In the genomic region with DNA sequence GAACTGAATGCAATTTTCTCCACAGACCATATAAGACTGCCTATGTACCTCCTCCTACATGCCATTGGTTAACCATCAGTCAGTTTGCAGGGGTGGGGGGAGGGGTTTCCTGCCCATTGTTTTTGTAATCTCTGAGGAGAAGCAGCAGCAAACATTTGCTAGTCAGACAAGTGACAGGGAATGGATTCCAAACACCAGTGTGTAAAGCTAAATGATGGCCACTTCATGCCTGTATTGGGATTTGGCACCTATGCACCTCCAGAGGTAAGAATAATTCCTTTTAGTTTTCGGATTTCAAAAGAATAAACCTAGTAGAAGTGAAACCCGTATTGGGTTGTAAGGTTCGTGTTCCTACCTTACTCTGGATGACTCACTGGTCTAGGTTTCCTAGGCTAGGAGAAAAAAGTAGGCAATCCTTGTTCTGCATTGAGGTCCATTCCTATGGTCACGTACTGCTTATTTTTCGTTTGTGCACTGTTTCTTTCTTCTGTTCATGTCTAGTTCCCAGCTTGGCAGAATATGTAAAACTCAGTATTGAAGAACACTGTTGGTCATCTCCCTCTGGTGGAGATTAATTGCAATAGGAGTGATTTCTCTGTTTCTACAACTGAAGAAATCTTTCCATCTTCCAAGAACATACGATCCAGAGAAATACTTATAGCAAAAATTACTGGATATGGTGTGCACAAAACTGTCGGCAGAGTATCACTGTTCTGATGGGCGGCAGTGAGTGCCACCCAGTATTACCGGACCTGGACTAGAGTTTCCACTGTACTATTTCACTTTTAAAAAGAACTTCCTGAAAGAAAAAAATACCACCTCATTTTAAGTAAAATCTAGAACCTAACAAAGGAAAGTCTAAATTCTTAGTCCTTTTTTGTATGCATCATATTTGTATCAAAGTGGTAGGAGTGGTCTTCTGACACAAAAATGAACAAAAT, we compare ENCODE assay signal across 8 cellular contexts. TPM values are rescaled to one million over a fixed set of nuclear protein-coding genes. Genes with fewer than 3 reads are reported as not detected.
A peak's percentile ranks its signal among the peaks of the same experiment; 100 is the strongest.
DNase-seq lines count a peak whose midpoint lies in the region; ATAC-seq lines count a peak whose summit lies in the region.

A gene (plus strand): TSS at position 150 of the 941 bp plus-strand sequence. CDS start 31 bp downstream, at position 181.

- H3K4me1 ChIP-seq in CD4-positive, CD25-positive, alpha-beta regulatory T cell (ENCODE audit: control insufficient read depth, insufficient read depth, low read length, poor library complexity, severe bottlenecking) = no peaks in the 10 kb centered on the region
- H3K4me1 ChIP-seq in esophagus (ENCODE audit: control insufficient read depth in 2 of 2, insufficient read depth in 2 of 2, low read length in 1 of 2) (no peaks in the 10 kb centered on the region), mucosa of rectum (ENCODE audit: control insufficient read depth in 2 of 2, insufficient read depth in 2 of 2, low read length in 2 of 2) (no peaks in the 10 kb centered on the region)

- peak within 1 kb of the TSS in 2 of 3 donors; percentile 76 to 78 for H3K27ac Mint-ChIP-seq in CD4-positive, CD25-positive, alpha-beta regulatory T cell
- H3K27ac Mint-ChIP-seq in T-helper 1 cell treated with Interleukin-12 subunit alpha and Interleukin-12 subunit beta and Interleukin-4 antibody, amounts not matched to agents 30 μg/mL and 1 μg/mL, for 36 hours = no peak within 1 kb of the TSS

- no peaks in the 10 kb centered on the region for H3K36me3 Mint-ChIP-seq in CD4-positive, CD25-positive, alpha-beta regulatory T cell
- peaks cover 2% of the 10 kb centered on the region for H3K36me3 Mint-ChIP-seq in T-helper 1 cell treated with Interleukin-12 subunit alpha and Interleukin-12 subunit beta and Interleukin-4 antibody, amounts not matched to agents 30 μg/mL and 1 μg/mL, for 36 hours (ENCODE audit: low read depth)

- peak within 1 kb of the TSS; percentile 87 to 92 (median 88) for H3K4me3 Mint-ChIP-seq in CD4-positive, CD25-positive, alpha-beta regulatory T cell
- H3K4me3 Mint-ChIP-seq in T-helper 1 cell treated with Interleukin-12 subunit alpha and Interleukin-12 subunit beta and Interleukin-4 antibody, amounts not matched to agents 30 μg/mL and 1 μg/mL, for 36 hours = peak within 1 kb of the TSS; percentile 69

- peak within 1 kb of the TSS; percentile 95 for H3K4me3 ChIP-seq in CD4-positive, CD25-positive, alpha-beta regulatory T cell (ENCODE audit: low read depth, low read length)
- H3K4me3 ChIP-seq in esophagus (ENCODE audit: low read depth in 1 of 2, low read length in 2 of 2) = peak within 1 kb of the TSS; percentile 36 to 55
- peak within 1 kb of the TSS; percentile 93 to 94 for H3K4me3 ChIP-seq in mucosa of rectum (ENCODE audit: low read length in 2 of 2)

- H3K4me1 Mint-ChIP-seq in CD4-positive, CD25-positive, alpha-beta regulatory T cell = peaks cover 0 to 8% (median 5%) of the 10 kb centered on the region in 4 donors
- H3K4me1 Mint-ChIP-seq in T-helper 1 cell treated with Interleukin-12 subunit alpha and Interleukin-12 subunit beta and Interleukin-4 antibody, amounts not matched to agents 30 μg/mL and 1 μg/mL, for 36 hours (ENCODE audit: low read depth) = peaks cover 10% of the 10 kb centered on the region

- WGBS in esophagus, 2 donors = 12 to 21% methylated on average over 9 of the region's 9 CpGs

- H3K27me3 ChIP-seq in CD4-positive, CD25-positive, alpha-beta regulatory T cell (ENCODE audit: control insufficient read depth, insufficient read depth, low read length) = peaks cover 9% of the 10 kb centered on the region
- H3K27me3 ChIP-seq in esophagus (ENCODE audit: control insufficient read depth in 1 of 2, insufficient read depth in 2 of 2, low read length in 2 of 2) (no peaks in the 10 kb centered on the region), mucosa of rectum (ENCODE audit: control insufficient read depth in 2 of 2, insufficient read depth in 2 of 2, low read length in 2 of 2) (no peaks in the 10 kb centered on the region)

- no peaks in the 10 kb centered on the region for H3K27me3 Mint-ChIP-seq in CD4-positive, CD25-positive, alpha-beta regulatory T cell
- peaks cover 25% of the 10 kb centered on the region for H3K27me3 Mint-ChIP-seq in T-helper 1 cell treated with Interleukin-12 subunit alpha and Interleukin-12 subunit beta and Interleukin-4 antibody, amounts not matched to agents 30 μg/mL and 1 μg/mL, for 36 hours (ENCODE audit: low read depth)

- H3K9me3 Mint-ChIP-seq in CD4-positive, CD25-positive, alpha-beta regulatory T cell = peaks cover 0 to 6% (median 2%) of the 10 kb centered on the region in 7 donors
- peaks cover 3% of the 10 kb centered on the region for H3K9me3 Mint-ChIP-seq in T-helper 1 cell treated with Interleukin-12 subunit alpha and Interleukin-12 subunit beta and Interleukin-4 antibody, amounts not matched to agents 30 μg/mL and 1 μg/mL, for 36 hours

- H3K9ac ChIP-seq in mucosa of rectum (ENCODE audit: low read depth in 1 of 2, low read length in 2 of 2) = peak within 1 kb of the TSS; percentile 63 to 76

- H3K9me3 ChIP-seq in CD4-positive, CD25-positive, alpha-beta regulatory T cell (ENCODE audit: control insufficient read depth in 2 of 2, low read length in 2 of 2) = no peaks in the 10 kb centered on the region
- no peaks in the 10 kb centered on the region for H3K9me3 ChIP-seq in esophagus (ENCODE audit: control insufficient read depth in 2 of 2, insufficient read depth in 1 of 2, low read depth in 1 of 2, low read length in 1 of 2)
- no peaks in the 10 kb centered on the region for H3K9me3 ChIP-seq in mucosa of rectum (ENCODE audit: control insufficient read depth in 2 of 2, low read length in 2 of 2)

- H3K27ac ChIP-seq in CD4-positive, CD25-positive, alpha-beta regulatory T cell (ENCODE audit: insufficient read depth, low read length, poor library complexity, severe bottlenecking) = no peak within 1 kb of the TSS
- H3K27ac ChIP-seq in esophagus (ENCODE audit: low read depth in 2 of 2, low read length in 1 of 2) = peak within 1 kb of the TSS in 1 of 2 donors; percentile 46
- H3K27ac ChIP-seq in mucosa of rectum (ENCODE audit: low read depth in 2 of 2, low read length in 2 of 2) = peak within 1 kb of the TSS; percentile 71 to 75

- ATAC-seq in CD4-positive, CD25-positive, alpha-beta regulatory T cell (ENCODE audit: low read depth in 2 of 2) = peak in 1 of 2 donors; percentile 56
- no peak for ATAC-seq in GM19463 (IDR thresholded peaks at IDR 0.05; ENCODE audit: unreplicated experiment)
- ATAC-seq in GM18867 (IDR thresholded peaks at IDR 0.05; ENCODE audit: unreplicated experiment) = no peak
- ATAC-seq in HG03045 (IDR thresholded peaks at IDR 0.05; ENCODE audit: unreplicated experiment) = no peak

- H3K36me3 ChIP-seq in CD4-positive, CD25-positive, alpha-beta regulatory T cell (ENCODE audit: control insufficient read depth, insufficient read depth, low read length) = no peaks in the 10 kb centered on the region
- H3K36me3 ChIP-seq in esophagus (ENCODE audit: control insufficient read depth in 2 of 2, insufficient read depth in 2 of 2, low read length in 1 of 2) (no peaks in the 10 kb centered on the region), mucosa of rectum (ENCODE audit: control insufficient read depth in 2 of 2, insufficient read depth in 2 of 2, low read length in 2 of 2) (peaks cover 11 to 15% of the 10 kb centered on the region in 2 donors)

- peak in 2 of 3 donors; percentile 37 to 80 for DNase-seq in CD4-positive, CD25-positive, alpha-beta regulatory T cell
- peak; percentile 33 for DNase-seq in HK-2 (ENCODE audit: unreplicated experiment)

RNA-seq across cellular contexts. Expression of the gene that starts here (rescaled TPM):
- total RNA-seq in CD4-positive, CD25-positive, alpha-beta regulatory T cell = 7.4 TPM
- polyA plus RNA-seq in CD4-positive, CD25-positive, alpha-beta regulatory T cell = 10 to 100 TPM in 3 of 4 donors, 1 to 10 TPM in 1; 8.9 to 49.6 (median 14.2) TPM
- 10 to 100 TPM; 20.9 to 38.5 TPM for polyA plus RNA-seq in esophagus
